ENCODE assay signal across 17 cellular contexts in genomic region chr15:68385240-68385561, GRCh38. TPM values are rescaled to one million over a fixed set of nuclear protein-coding genes. Genes with fewer than 3 reads are reported as not detected.
DNase-seq lines count a peak whose midpoint lies in the region; ATAC-seq, FAIRE-seq and TF ChIP-seq lines count a peak whose summit lies in the region.
"Had no signal": no experiment of that assay in that cellular context is flagged by ENCODE, and none has a peak within 500 bp of the region (broad histone marks: within the 10 kb centered on the region; RNA-seq: fewer than 3 reads in every experiment).

No MANE protein-coding gene starts in this region.

- H3K4me1 Mint-ChIP-seq in HFFc6 (ENCODE audit: low read depth) = peaks cover 30% of the 10 kb centered on the region
- H3K4me1 Mint-ChIP-seq: activated naive CD4-positive, alpha-beta T cell treated with anti-CD3 and anti-CD28 coated beads, Interleukin-2, amount 50 U/mL, for 24 hours; brain; neural crest cell had no signal

- CTCF ChIA-PET in A549 (lab: Yijun Ruan, JAX) = interaction anchor here (0.5 to 3.8 kb wide), 9 partner anchors 8 to 289 kb away, joined by 3 to 20 read pairs (median 4); no protein-coding TSS in a partner anchor

- intact Hi-C loops in prostate gland (cut with DNase I) = loop anchor here (10.0 kb wide), 1 partner anchor 290 kb away; no protein-coding TSS in a partner anchor

- H3K4me1 ChIP-seq in A549 (peaks cover 33% of the 10 kb centered on the region), prostate gland (replicated peaks) (no peaks in the 10 kb centered on the region)
- H3K4me1 ChIP-seq: Caco-2 had no signal

- H3K9me3 ChIP-seq in A549 = 0 out of 3 replicates have a peak, but pooled peaks cover 3% of the 10 kb centered on the region
- no peaks in the 10 kb centered on the region for H3K9me3 ChIP-seq in prostate gland
- H3K9me3 ChIP-seq: Caco-2 had no signal

- H3K4me3 ChIP-seq in A549 = no peak overlapping the region
- no peak overlapping the region for H3K4me3 ChIP-seq in coronary artery
- H3K4me3 ChIP-seq in prostate gland = no peak overlapping the region

- TF ChIP-seq CTCF in A549 (IDR thresholded peaks at IDR 0.05) = no peak
- TF ChIP-seq CTCF in HFFc6 (IDR thresholded peaks at IDR 0.05) = no peak
- TF ChIP-seq CTCF in coronary artery (IDR thresholded peaks at IDR 0.05) = no peak
- no peak for TF ChIP-seq CTCF in prostate gland (IDR thresholded peaks at IDR 0.05)

- no peak for FAIRE-seq in A549 (lab: Jason Lieb, UNC)

- H3K9me3 Mint-ChIP-seq in HFFc6 = no peaks in the 10 kb centered on the region
- H3K9me3 Mint-ChIP-seq: activated naive CD4-positive, alpha-beta T cell treated with anti-CD3 and anti-CD28 coated beads, Interleukin-2, amount 50 U/mL, for 24 hours had no signal

- H3K27me3 ChIP-seq in prostate gland (replicated peaks; ENCODE audit: insufficient read depth) = no peaks in the 10 kb centered on the region

- TF ChIP-seq EP300 in A549 (IDR thresholded peaks at IDR 0.05) = no peak

- H3K4me3 Mint-ChIP-seq in HFFc6 = no peak overlapping the region
- H3K4me3 Mint-ChIP-seq: activated naive CD4-positive, alpha-beta T cell treated with anti-CD3 and anti-CD28 coated beads, Interleukin-2, amount 50 U/mL, for 24 hours; brain; neural crest cell; T-helper 1 cell treated with Interleukin-12 subunit alpha and Interleukin-12 subunit beta and Interleukin-4 antibody, amounts not matched to agents 30 μg/mL and 1 μg/mL, for 36 hours had no signal

- TF ChIP-seq RAD21 in A549 (conservative IDR thresholded peaks at IDR 0.05 in 1 of 2, IDR thresholded peaks at IDR 0.05 in 1 of 2) = no peak

- TF ChIP-seq POLR2A in A549 (IDR thresholded peaks at IDR 0.05; ENCODE audit: low read length) = no peak
- TF ChIP-seq POLR2A in prostate gland (IDR thresholded peaks at IDR 0.05) = no peak

- no peaks in the 10 kb centered on the region for H3K36me3 ChIP-seq in prostate gland

- 88% methylated on average over 3 of the region's 3 CpGs for WGBS in A549 (ENCODE audit: missing lambda C conversion rate)
- 93% methylated on average over 3 of the region's 3 CpGs for WGBS in prostate gland

- H3K36me3 Mint-ChIP-seq in HFFc6 (ENCODE audit: low read depth) = peaks cover 6% of the 10 kb centered on the region; the same call in 1 of the 2 replicates
- H3K36me3 Mint-ChIP-seq: activated naive CD4-positive, alpha-beta T cell treated with anti-CD3 and anti-CD28 coated beads, Interleukin-2, amount 50 U/mL, for 24 hours; brain had no signal

- H3K27ac ChIP-seq in A549 (peak overlapping the region; percentile 78 to 81), coronary artery (peak overlapping the region in 1 of 2 donors; percentile 73), prostate gland (peak overlapping the region in 1 of 2 donors; percentile 33)

- ATAC-seq in A549 = no peak

- no peaks in the 10 kb centered on the region for H3K27me3 Mint-ChIP-seq in HFFc6 (ENCODE audit: insufficient read depth)
- H3K27me3 Mint-ChIP-seq: activated naive CD4-positive, alpha-beta T cell treated with anti-CD3 and anti-CD28 coated beads, Interleukin-2, amount 50 U/mL, for 24 hours had no signal

- peak overlapping the region; percentile 58 for H3K4me2 ChIP-seq in A549

- peak overlapping the region; percentile 93 for H3K27ac Mint-ChIP-seq in HFFc6
- H3K27ac Mint-ChIP-seq: brain; T-helper 1 cell treated with Interleukin-12 subunit alpha and Interleukin-12 subunit beta and Interleukin-4 antibody, amounts not matched to agents 30 μg/mL and 1 μg/mL, for 36 hours had no signal

- DNase-seq in A549 (ENCODE audit: low read depth in 1 of 2, low spot score in 1 of 2) (no peak), HFFc6 (no peak), coronary artery (ENCODE audit: low spot score) (peak; percentile 55), prostate gland (ENCODE audit: low spot score) (peak; percentile 2), NCI-H345 treated with DMSO at 0.1 percent for 48 hours (lab: John Stamatoyannopoulos, UW; ENCODE audit: unreplicated experiment) (no peak), NCI-H1694 treated with DMSO at 0.1 percent for 48 hours (lab: John Stamatoyannopoulos, UW) (no peak), SW 1271 (lab: John Stamatoyannopoulos, UW) (no peak)
- DNase-seq: AML-193; Caco-2; Kasumi-1; NCI-H1105 treated with DMSO at 0.1 percent for 48 hours; stimulated activated naive CD4-positive, alpha-beta T cell had no signal

- POLR2A ChIA-PET in A549 (lab: Yijun Ruan, JAX) = interaction anchor here (1.4 kb wide), 1 partner anchor 108 kb away, joined by 4 read pairs; the partner anchor contains the start of gene FEM1B

TF ChIP-seq in A549, 52 proteins besides CTCF, POLR2A, EP300 and RAD21:
- TF ChIP-seq JUN (IDR thresholded peaks at IDR 0.05) (no peak), KDM1A (IDR thresholded peaks at IDR 0.05; ENCODE audit: low read depth) (0 out of 2 replicates have a peak, but pooled peaks have one; percentile 2), HEYL (CRISPR knock-in tag; IDR thresholded peaks at IDR 0.05) (no peak), HES2 (IDR thresholded peaks at IDR 0.05) (no peak), ESRRA (IDR thresholded peaks at IDR 0.05; ENCODE audit: borderline replicate concordance, low read length) (no peak)

RNA-seq across cellular contexts. Expression of gene ITGA11, which starts 46.8 kb away (rescaled TPM):
- polyA plus RNA-seq in A549 (2011; rRNA removed) (8.3 and 13.2 TPM in 2 replicates), A549 (2017; fragmentation: RNase III; extraction: RNeasy Plus Mini Kit Qiagen cat#74134 plus additional on column Dnase treatment) (10.1 to 22.0 TPM (median 17.2 TPM) in 3 replicates)
- 3.6 and 5.5 TPM in 2 replicates for polyA plus RNA-seq in A549 (2012; cell fraction: cytosol; rRNA removed)
- 14.2 and 15.0 TPM in 2 replicates for polyA plus RNA-seq in A549 (2012; cell fraction: nucleus; rRNA removed)
- polyA minus RNA-seq in A549 (2011; rRNA and poly(A)+ RNA removed) = 19.0 and 22.2 TPM in 2 replicates
- total RNA-seq in HFFc6 (2021; fragmentation: NEBNext Ultra II Directional; extraction: Animal tissue kit (Norgen Biotek cat#: 25700)) = 1 to 10 TPM; 1.2 to 2.1 (median 1.4) TPM
- 10 to 100 TPM in 1 of 2 donors, 1 to 10 TPM in 1; 2.0 to 11.0 TPM for total RNA-seq in prostate gland
- total RNA-seq: HT-29 had no signal

Comparison
In these comparisons a context has a peak if more than half of its experiments do, and no peak if none do; other contexts are left out.
1. DNase-seq: peak in coronary artery (single experiment) and prostate gland (single experiment); none in A549 (0 of 2), HFFc6 (single experiment), NCI-H345 treated with DMSO at 0.1 percent for 48 hours (single experiment), NCI-H1694 treated with DMSO at 0.1 percent for 48 hours (single experiment) and SW 1271 (0 of 2).